ENCODE assay signal across 8 cellular contexts in the genomic region with DNA sequence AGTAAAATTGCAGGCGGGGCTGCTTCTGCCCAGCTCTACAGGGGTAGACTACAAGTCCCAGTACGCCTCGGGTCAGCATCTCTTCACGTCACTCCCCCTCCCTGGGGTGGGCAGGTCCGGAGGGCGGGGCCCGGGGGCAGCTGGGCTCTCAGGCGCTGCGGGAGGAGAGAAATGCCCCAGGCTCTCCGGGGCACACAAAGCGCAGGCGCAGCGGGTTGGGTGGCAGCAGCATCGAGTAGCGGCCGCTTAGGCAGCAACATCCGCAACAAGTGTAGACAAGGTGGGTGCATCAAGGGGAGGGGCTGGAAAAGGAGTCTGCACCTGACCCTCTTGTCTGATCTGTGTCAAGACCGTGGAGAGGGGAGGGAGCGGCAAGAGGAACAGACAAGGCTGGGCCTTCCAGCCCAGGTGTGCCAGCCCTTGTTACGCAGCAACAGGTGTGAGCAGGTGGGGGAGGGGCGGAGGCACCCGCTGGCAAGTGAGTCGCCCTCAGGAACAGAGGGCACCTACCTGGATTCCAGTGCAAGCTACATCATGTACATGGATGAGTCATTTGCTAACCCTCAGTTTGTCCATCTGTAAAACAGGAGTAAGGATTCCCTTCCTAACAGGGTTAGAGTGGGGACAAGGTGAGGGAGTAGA. TPM values are rescaled to one million over a fixed set of nuclear protein-coding genes. Genes with fewer than 3 reads are reported as not detected.
DNase-seq lines count a peak whose midpoint lies in the region; ATAC-seq, FAIRE-seq and TF ChIP-seq lines count a peak whose summit lies in the region.

No MANE protein-coding gene starts in this region.

- intact Hi-C loops in GM12878 (cut with micrococcal nuclease; ENCODE audit: unreplicated experiment) = no loop called here

- FAIRE-seq in TTC549 (lab: Jason Lieb, UNC) = peak; percentile 51
- no peak for FAIRE-seq in GM12878 (lab: Jason Lieb, UNC)

- H3K4me2 ChIP-seq in GM12878 (ENCODE audit: control insufficient read depth, insufficient read depth) = peak overlapping the region; percentile 74

- no peak for TF ChIP-seq CTCF in GM12878 (IDR thresholded peaks at IDR 0.05 in 2 of 3, conservative IDR thresholded peaks at IDR 0.05 in 1 of 3; ENCODE audit: control insufficient read depth in 2 of 3, extremely low read depth in 1 of 3, insufficient read depth in 1 of 3, low read depth in 3 of 3, low read length in 3 of 3)

- H3K79me2 ChIP-seq in GM12878 (ENCODE audit: control insufficient read depth, insufficient read depth, low read length) = no peaks in the 10 kb centered on the region

- H3K4me3 ChIP-seq in GM12878 (peak overlapping the region; percentile 8; the same call in 1 of the 2 replicates), skeletal muscle cell (ENCODE audit: low read depth, low read length) (peak overlapping the region; percentile 16)

- no peaks in the 10 kb centered on the region for H4K20me1 ChIP-seq in GM12878 (ENCODE audit: control insufficient read depth, insufficient read depth)

- in situ Hi-C loops in GM12878 (cut with MboI) = no loop called here

- no peaks in the 10 kb centered on the region for H3K9me3 ChIP-seq in GM12878 (replicated peaks; ENCODE audit: control insufficient read depth, insufficient read depth, low read length)

- no peak overlapping the region for H3K27ac ChIP-seq in GM12878 (ENCODE audit: control insufficient read depth, insufficient read depth)

- no TSS peak for BruUV-seq in GM12878 (replicated peaks; lab: Mats Ljungman, UMichigan)

- TF ChIP-seq POLR2A in GM12878 (IDR thresholded peaks at IDR 0.05; ENCODE audit: low read depth, low read length) = no peak

- POLR2A ChIA-PET in GM12878 (lab: Charles Lee) = interaction anchor here (0.9 kb wide), 1 partner anchor 201 kb away, joined by 3 read pairs; no protein-coding TSS in a partner anchor

- SMC1A ChIA-PET in GM12878 (lab: Charles Lee; ENCODE audit: uncharacterized antibody, unreplicated experiment) = interaction anchor here (0.9 to 2.6 kb wide), 7 partner anchors 14 to 232 kb away, joined by 3 to 14 read pairs (median 4); no protein-coding TSS in a partner anchor

- 12% methylated on average over 22 of the region's 23 CpGs for WGBS in GM12878 (ENCODE audit: insufficient coverage, insufficient replicate concordance, low lambda C conversion rate, missing lambda C conversion rate)

- TF ChIP-seq EP300 in GM12878 (IDR thresholded peaks at IDR 0.05; ENCODE audit: borderline replicate concordance in 1 of 2, control insufficient read depth in 1 of 2, low read depth in 2 of 2, low read length in 2 of 2) = no peak

- no peaks in the 10 kb centered on the region for H3K27me3 ChIP-seq in GM12878 (replicated peaks in 1 of 2; ENCODE audit: control insufficient read depth in 2 of 2, insufficient read depth in 2 of 2, low read length in 1 of 2)

- no peaks in the 10 kb centered on the region for H3K36me3 ChIP-seq in GM12878 (ENCODE audit: control insufficient read depth in 2 of 2, insufficient read depth in 2 of 2, low read length in 1 of 2)

- H3K9ac ChIP-seq in GM12878 (ENCODE audit: control insufficient read depth, insufficient read depth, low read length) = no peak overlapping the region

- ATAC-seq in HG02642 (IDR thresholded peaks at IDR 0.05; ENCODE audit: poor library complexity, unreplicated experiment) (peak; percentile 78), GM12878 (peak; percentile 100), GM18870 (IDR thresholded peaks at IDR 0.05; ENCODE audit: unreplicated experiment) (no peak)

- DNase-seq in Daoy (ENCODE audit: low read depth) (peak; percentile 86), NCI-H1930 (lab: John Stamatoyannopoulos, UW) (peak; percentile 70 to 80), GM12878 (ENCODE audit: low read depth, low spot score) (peak; percentile 40), iPS DF 4.7 (ENCODE audit: extremely low read depth, low spot score) (peak; percentile 68), skeletal muscle cell (ENCODE audit: low read depth) (peak; percentile 29)

- RAD21 ChIA-PET in GM12878 (lab: Charles Lee; ENCODE audit: unreplicated experiment) = interaction anchor here (0.5 to 1.7 kb wide), 6 partner anchors 13 to 307 kb away, joined by 3 to 10 read pairs (median 4); no protein-coding TSS in a partner anchor

- H3K4me1 ChIP-seq in GM12878 (ENCODE audit: control insufficient read depth, insufficient read depth, low read length) = no peaks in the 10 kb centered on the region

- TF ChIP-seq RAD21 in GM12878 (IDR thresholded peaks at IDR 0.05; ENCODE audit: insufficient read depth, low read depth, low read length) = no peak

- H2AFZ ChIP-seq in GM12878 (ENCODE audit: control insufficient read depth, low read depth, low read length) = peak overlapping the region; percentile 79

- CTCF ChIA-PET in GM12878 (lab: Yijun Ruan, JAX) = interaction anchor here (0.8 to 2.6 kb wide), 5 partner anchors 9 to 284 kb away, joined by 3 to 25 read pairs (median 3); no protein-coding TSS in a partner anchor

TF ChIP-seq in GM12878, 131 proteins besides CTCF, POLR2A, EP300 and RAD21 (continues in another document):
- TF ChIP-seq CREB1 (IDR thresholded peaks at IDR 0.05; ENCODE audit: low read depth) = peak; percentile 92
- no peak for TF ChIP-seq RB1 (IDR thresholded peaks at IDR 0.05; ENCODE audit: borderline replicate concordance)
- TF ChIP-seq SIX5 (IDR thresholded peaks at IDR 0.05; ENCODE audit: low read depth, low read length, severe bottlenecking) = peak; percentile 73
- TF ChIP-seq NBN (IDR thresholded peaks at IDR 0.05) = peak; percentile 17; the same call in 1 of the 2 replicates
- TF ChIP-seq, protein P1, sequence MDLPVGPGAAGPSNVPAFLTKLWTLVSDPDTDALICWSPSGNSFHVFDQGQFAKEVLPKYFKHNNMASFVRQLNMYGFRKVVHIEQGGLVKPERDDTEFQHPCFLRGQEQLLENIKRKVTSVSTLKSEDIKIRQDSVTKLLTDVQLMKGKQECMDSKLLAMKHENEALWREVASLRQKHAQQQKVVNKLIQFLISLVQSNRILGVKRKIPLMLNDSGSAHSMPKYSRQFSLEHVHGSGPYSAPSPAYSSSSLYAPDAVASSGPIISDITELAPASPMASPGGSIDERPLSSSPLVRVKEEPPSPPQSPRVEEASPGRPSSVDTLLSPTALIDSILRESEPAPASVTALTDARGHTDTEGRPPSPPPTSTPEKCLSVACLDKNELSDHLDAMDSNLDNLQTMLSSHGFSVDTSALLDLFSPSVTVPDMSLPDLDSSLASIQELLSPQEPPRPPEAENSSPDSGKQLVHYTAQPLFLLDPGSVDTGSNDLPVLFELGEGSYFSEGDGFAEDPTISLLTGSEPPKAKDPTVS (IDR thresholded peaks at IDR 0.05; ENCODE audit: low read depth, low read length) = no peak
- TF ChIP-seq ZSCAN29 (IDR thresholded peaks at IDR 0.05) = no peak
- no peak for TF ChIP-seq MTA3 (IDR thresholded peaks at IDR 0.05; ENCODE audit: borderline replicate concordance, low read length)
- TF ChIP-seq TBL1XR1 (IDR thresholded peaks at IDR 0.05; ENCODE audit: low read depth, low read length) = no peak
- TF ChIP-seq YY1 (IDR thresholded peaks at IDR 0.05; ENCODE audit: low read depth, low read length) = 0 out of 2 replicates have a peak, but pooled peaks have one; percentile 13
- no peak for TF ChIP-seq MTA2 (IDR thresholded peaks at IDR 0.05; ENCODE audit: low read depth)

RNA-seq across cellular contexts. Expression of a gene that starts 1.2 kb away (rescaled TPM):
- total RNA-seq in Daoy (2014; rRNA removed; shearing (Covaris generic)) = not detected in 2 replicates
- 2.3 and 3.5 TPM in 2 replicates for total RNA-seq in GM12878 (2013; cell fraction: nucleolus; rRNA removed)
- total RNA-seq in GM12878 (2014; rRNA removed) (0.98 and 2.0 TPM in 2 replicates), GM12878 (2014; rRNA removed; fragmentation: Illumina TruSeq; extraction: Trizol) (0.58 and 0.97 TPM in 2 replicates), GM12878 (2021) (1.0 and 2.6 TPM in 2 replicates)
- polyA plus RNA-seq in GM12878 (2011; ENCODE audit: low read depth) = 0.26 TPM
- polyA plus RNA-seq in GM12878 (2011; rRNA removed) (1.9 and 2.3 TPM in 2 replicates), GM12878 (2014; fragmentation: Illumina TruSeq; extraction: Trizol) (0.82 and 0.88 TPM in 2 replicates), GM12878 (2014; fragmentation: Nextera tagmentation; extraction: Ambion mirVana) (1 to 10 TPM in 1 of 2 experiments, under 1 TPM in 1; 0.79 to 1.1 TPM), GM12878 (2014; rRNA removed) (1.6 and 3.1 TPM in 2 replicates), GM12878 (2016; fragmentation: Nextera tagmentation; extraction: Ambion mirVana) (1 to 10 TPM in 1 of 2 experiments, not detected in 1; 1.5 TPM)
- polyA plus RNA-seq in GM12878 (2011; cell fraction: cytosol; rRNA removed) = 4.7 and 5.6 TPM in 2 replicates
- 4.5 and 6.3 TPM in 2 replicates for polyA plus RNA-seq in GM12878 (2011; cell fraction: nucleus; rRNA removed)
- polyA plus RNA-seq in GM12878 (2012) = 1.1 and 1.3 TPM in 2 replicates
- polyA minus RNA-seq in GM12878 (2011; rRNA and poly(A)+ RNA removed) = 1.9 and 2.6 TPM in 2 replicates
- 1.9 TPM in 1 of 2 replicates, not detected in the other for polyA minus RNA-seq in GM12878 (2011; cell fraction: cytosol; rRNA and poly(A)+ RNA removed)
- polyA minus RNA-seq in GM12878 (2011; cell fraction: nucleus; rRNA and poly(A)+ RNA removed) = 0.97 and 2.2 TPM in 2 replicates

RNA-seq across cellular contexts. Expression of a gene that starts 49.7 kb away (rescaled TPM):
- total RNA-seq in Daoy (2014; rRNA removed; shearing (Covaris generic)) = 8.9 and 11.6 TPM in 2 replicates
- total RNA-seq in GM12878 (2013; cell fraction: nucleolus; rRNA removed) = 41.3 and 46.5 TPM in 2 replicates
- total RNA-seq in GM12878 (2014; rRNA removed) (9.3 and 10.8 TPM in 2 replicates), GM12878 (2014; rRNA removed; fragmentation: Illumina TruSeq; extraction: Trizol) (8.9 and 9.1 TPM in 2 replicates), GM12878 (2021) (17.9 and 18.1 TPM in 2 replicates)
- polyA plus RNA-seq in GM12878 (2011; ENCODE audit: low read depth) = 10.5 TPM
- polyA plus RNA-seq in GM12878 (2011; rRNA removed) (10.5 and 20.0 TPM in 2 replicates), GM12878 (2014; fragmentation: Illumina TruSeq; extraction: Trizol) (14.1 and 14.4 TPM in 2 replicates), GM12878 (2014; fragmentation: Nextera tagmentation; extraction: Ambion mirVana) (1 to 10 TPM; 1.7 to 1.8 TPM), GM12878 (2014; rRNA removed) (11.7 and 11.9 TPM in 2 replicates), GM12878 (2016; fragmentation: Nextera tagmentation; extraction: Ambion mirVana) (1 to 10 TPM; 2.7 to 3.0 TPM)
- polyA plus RNA-seq in GM12878 (2011; cell fraction: cytosol; rRNA removed) = 15.5 and 15.8 TPM in 2 replicates
- polyA plus RNA-seq in GM12878 (2011; cell fraction: nucleus; rRNA removed) = 50.9 and 53.9 TPM in 2 replicates
- 12.9 and 15.4 TPM in 2 replicates for polyA plus RNA-seq in GM12878 (2012)
- 20.7 and 22.8 TPM in 2 replicates for polyA minus RNA-seq in GM12878 (2011; rRNA and poly(A)+ RNA removed)
- 7.6 and 13.9 TPM in 2 replicates for polyA minus RNA-seq in GM12878 (2011; cell fraction: cytosol; rRNA and poly(A)+ RNA removed)
- polyA minus RNA-seq in GM12878 (2011; cell fraction: nucleus; rRNA and poly(A)+ RNA removed) = 15.5 and 26.0 TPM in 2 replicates

Comparison
In these comparisons a context has a peak if more than half of its experiments do, and no peak if none do; other contexts are left out.
1. DNase-seq: peak in every context shown above with its lines; median percentile 86 in Daoy; 75 in NCI-H1930; 68 in iPS DF 4.7; 40 in GM12878; 29 in skeletal muscle cell.